ENCODE assay signal across 8 cellular contexts in genomic region chr10:89217057-89217990, GRCh38. TPM values are rescaled to one million over a fixed set of nuclear protein-coding genes. Genes with fewer than 3 reads are reported as not detected.
DNase-seq lines count a peak whose midpoint lies in the region; ATAC-seq and TF ChIP-seq lines count a peak whose summit lies in the region.

No MANE protein-coding gene starts in this region.

- peak; percentile 33 for TF ChIP-seq CTCF in Calu3 (IDR thresholded peaks at IDR 0.05; ENCODE audit: unreplicated experiment)
- TF ChIP-seq CTCF in heart right ventricle (IDR thresholded peaks at IDR 0.05), result peak; percentile 72 to 87 (median 82)

- H3K36me3 Mint-ChIP-seq in Calu3 (ENCODE audit: insufficient read depth, unreplicated experiment), result no peaks in the 10 kb centered on the region

- H3K4me1 Mint-ChIP-seq in Calu3 (ENCODE audit: low read depth, unreplicated experiment), result no peaks in the 10 kb centered on the region

- intact Hi-C loops in Calu3 (cut with micrococcal nuclease; ENCODE audit: unreplicated experiment), result loop anchor here (1.0 to 10.0 kb wide), 3 partner anchors 172 to 383 kb away; no protein-coding TSS in a partner anchor
- intact Hi-C loops in heart right ventricle (cut with DNase I), result loop anchor here (2.0 to 10.0 kb wide), 7 partner anchors 280 to 383 kb away; no protein-coding TSS in a partner anchor
- intact Hi-C loops in sciatic nerve (cut with DNase I), result loop anchor here (10.0 kb wide), 2 partner anchors 183 to 283 kb away; no protein-coding TSS in a partner anchor

- peak in 3 of 8 donors; percentile 49 to 69 (median 55) for ATAC-seq in heart right ventricle
- peak; percentile 54 for ATAC-seq in sciatic nerve
- no peak for ATAC-seq in GM21529 (IDR thresholded peaks at IDR 0.05; ENCODE audit: unreplicated experiment)
- ATAC-seq in GM19452 (IDR thresholded peaks at IDR 0.05; ENCODE audit: unreplicated experiment), result no peak

- H3K9me2 ChIP-seq in Karpas-422 (replicated peaks; ENCODE audit: insufficient read depth, low read length), result no peaks in the 10 kb centered on the region

- no peak overlapping the region for H3K27ac Mint-ChIP-seq in Calu3 (ENCODE audit: unreplicated experiment)

- H3K9ac ChIP-seq in Karpas-422 (ENCODE audit: low read length), result 0 out of 2 replicates have a peak overlapping the region, but pooled peaks have one; percentile 7

- H3K4me1 ChIP-seq in Karpas-422 (ENCODE audit: low read length) (peaks cover 6% of the 10 kb centered on the region), heart right ventricle (peaks cover 0 to 16% (median 8%) of the 10 kb centered on the region in 9 donors)

- no TSS peak for BruUV-seq in Calu3 (replicated peaks; lab: Mats Ljungman, UMichigan)

- no peak overlapping the region for H3K4me3 Mint-ChIP-seq in Calu3 (ENCODE audit: low read depth, unreplicated experiment)

- H3K9me3 Mint-ChIP-seq in Calu3 (ENCODE audit: low read depth, unreplicated experiment), result no peaks in the 10 kb centered on the region

- H3K4me2 ChIP-seq in Karpas-422 (ENCODE audit: low read depth, low read length, poor library complexity, severe bottlenecking), result peak overlapping the region; percentile 63

- peak overlapping the region; percentile 51; the same call in 1 of the 2 replicates for H3K27ac ChIP-seq in Karpas-422 (ENCODE audit: low read length)
- peak overlapping the region in 8 of 10 donors; percentile 10 to 61 (median 31) for H3K27ac ChIP-seq in heart right ventricle

- no peaks in the 10 kb centered on the region for H3K79me2 ChIP-seq in Karpas-422 (ENCODE audit: low read length)

- H3K9me3 ChIP-seq in Karpas-422 (ENCODE audit: low read length), result no peaks in the 10 kb centered on the region
- H3K9me3 ChIP-seq in heart right ventricle, result no peaks in the 10 kb centered on the region

- H3K4me3 ChIP-seq in Karpas-422 (ENCODE audit: low read length), result no peak overlapping the region
- peak overlapping the region in 2 of 10 donors; percentile 3 to 4 for H3K4me3 ChIP-seq in heart right ventricle

- H3K27me3 ChIP-seq in Karpas-422 (ENCODE audit: low read length) (no peaks in the 10 kb centered on the region), heart right ventricle (no peaks in the 10 kb centered on the region)

- CTCF ChIA-PET in Calu3 (lab: Charles Lee), result interaction anchor here (0.8 to 1.0 kb wide), 2 partner anchors 172 to 185 kb away, joined by 3 read pairs; no protein-coding TSS in a partner anchor

- peak overlapping the region; percentile 69; the same call in 1 of the 2 replicates for H2AFZ ChIP-seq in Karpas-422 (ENCODE audit: low read length)

- H3K36me3 ChIP-seq in Karpas-422 (ENCODE audit: insufficient read depth, low read length) (no peaks in the 10 kb centered on the region), heart right ventricle (peaks cover 0 to 55% (median 0%) of the 10 kb centered on the region in 9 donors)

- no peaks in the 10 kb centered on the region for H3K27me3 Mint-ChIP-seq in Calu3 (ENCODE audit: unreplicated experiment)

- 10 to 12% methylated on average over 6 of the region's 6 CpGs for WGBS in heart right ventricle, 2 donors

- peak; percentile 47 for DNase-seq in Calu3
- DNase-seq in Karpas-422, result peak; percentile 76
- peak; percentile 52 for DNase-seq in SKM-1 treated with dmso at 0.1 percent for 144 hours (lab: John Stamatoyannopoulos, UW; ENCODE audit: unreplicated experiment)
- DNase-seq in activated naive CD8-positive, alpha-beta T cell treated with anti-CD3 and anti-CD28 coated beads, Interleukin-2, amount 50 U/mL, for 16 hours (ENCODE audit: low read depth, low spot score), result peak; percentile 31
- peak in 1 of 2 donors; percentile 53 for DNase-seq in heart right ventricle
- peak; percentile 80 for DNase-seq in sciatic nerve (ENCODE audit: low spot score)

- no peaks in the 10 kb centered on the region for H4K20me1 ChIP-seq in Karpas-422 (ENCODE audit: insufficient read depth, low read depth, low read length)

RNA-seq across cellular contexts. Expression of gene CH25H, which starts 10.2 kb away (rescaled TPM):
- total RNA-seq in Calu3 (2022) (0.73 TPM in 1 of 2 replicates, not detected in the other), heart right ventricle (1 to 10 TPM in 3 of 10 donors, under 1 TPM in 6, not detected in 1; 0.31 to 8.8 (median 0.76) TPM), sciatic nerve (8.8 TPM)
- total RNA-seq in Karpas-422 (2014; rRNA removed; shearing (Covaris generic); ENCODE audit: low replicate concordance), result not detected in 2 replicates
- under 1 TPM; 0.23 to 0.51 TPM for polyA plus RNA-seq in heart right ventricle

RNA-seq across cellular contexts. Expression of gene LIPA, which starts 34.3 kb away (rescaled TPM):
- 66.7 and 127 TPM in 2 replicates for total RNA-seq in Calu3 (2022)
- 14.5 and 20.9 TPM in 2 replicates for total RNA-seq in Karpas-422 (2014; rRNA removed; shearing (Covaris generic); ENCODE audit: low replicate concordance)
- total RNA-seq in heart right ventricle, result 10 to 100 TPM; 12.4 to 58.5 (median 15.3) TPM
- 10 to 100 TPM in 1 of 2 donors, 1 to 10 TPM in 1; 7.8 to 17.6 TPM for polyA plus RNA-seq in heart right ventricle
- 72.5 TPM for total RNA-seq in sciatic nerve
